ENCODE assay signal across 14 cellular contexts in the genomic region with DNA sequence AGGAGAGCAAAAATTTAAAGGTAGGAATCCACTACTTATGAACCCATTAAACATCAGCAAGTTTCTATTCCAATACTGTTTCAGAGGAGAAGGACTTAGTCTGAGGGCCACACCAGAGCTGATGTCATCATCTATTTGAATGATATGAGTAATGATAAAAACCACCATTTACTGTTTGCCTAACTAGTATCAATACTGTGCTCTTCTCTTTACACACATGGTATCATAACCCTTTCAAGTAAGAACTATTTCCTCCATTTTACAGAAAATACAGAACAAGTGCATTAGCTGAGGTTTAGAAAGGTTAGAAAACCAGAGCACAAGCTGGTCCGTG.
DNase-seq lines count a peak whose midpoint lies in the region; ATAC-seq, FAIRE-seq and TF ChIP-seq lines count a peak whose summit lies in the region.
"Had no signal": no experiment of that assay in that cellular context is flagged by ENCODE, and none has a peak within 500 bp of the region (broad histone marks: within the 10 kb centered on the region; RNA-seq: fewer than 3 reads in every experiment).

No MANE protein-coding gene starts in this region.

- H3K27me3 ChIP-seq in astrocyte (ENCODE audit: insufficient read depth, low read length) (peaks cover 2% of the 10 kb centered on the region), skeletal muscle satellite cell (ENCODE audit: control insufficient read depth, insufficient read depth, low read length) (no peaks in the 10 kb centered on the region)

- H3K9ac ChIP-seq in astrocyte (ENCODE audit: low read length) = peak overlapping the region; percentile 40
- H3K9ac ChIP-seq in skeletal muscle satellite cell (ENCODE audit: low read depth, low read length) = peak overlapping the region; percentile 41

- peaks cover 19% of the 10 kb centered on the region for H3K4me1 ChIP-seq in astrocyte (ENCODE audit: insufficient read depth, low read length)
- H3K4me1 ChIP-seq in skeletal muscle satellite cell (ENCODE audit: control insufficient read depth, insufficient read depth, low read length) = peaks cover 15% of the 10 kb centered on the region

- H3K27ac Mint-ChIP-seq in astrocyte (ENCODE audit: unreplicated experiment) = peak overlapping the region; percentile 85
- H3K27ac Mint-ChIP-seq: activated naive CD4-positive, alpha-beta T cell treated with anti-CD3 and anti-CD28 coated beads for 36 hours; mesothelial cell of epicardium had no signal

- ATAC-seq in GM18907 (IDR thresholded peaks at IDR 0.05; ENCODE audit: unreplicated experiment) (peak; percentile 72), HG03354 (IDR thresholded peaks at IDR 0.05; ENCODE audit: poor library complexity, severe bottlenecking, unreplicated experiment) (peak; percentile 46), HG03457 (IDR thresholded peaks at IDR 0.05; ENCODE audit: unreplicated experiment) (no peak)

- H3K4me1 Mint-ChIP-seq in astrocyte (ENCODE audit: low read depth, unreplicated experiment) = peaks cover 25% of the 10 kb centered on the region
- H3K4me1 Mint-ChIP-seq: neural crest cell had no signal

- intact Hi-C loops in head of caudate nucleus (cut with DNase I) = no loop called here

- H3K9me3 ChIP-seq in astrocyte (ENCODE audit: insufficient read depth, low read depth, low read length) (no peaks in the 10 kb centered on the region), skeletal muscle satellite cell (replicated peaks; ENCODE audit: low read length) (no peaks in the 10 kb centered on the region)

- H4K20me1 ChIP-seq in astrocyte (ENCODE audit: insufficient read depth, low read length) = no peaks in the 10 kb centered on the region

- H3K9me3 Mint-ChIP-seq in astrocyte (ENCODE audit: unreplicated experiment) = no peaks in the 10 kb centered on the region
- H3K9me3 Mint-ChIP-seq: activated naive CD4-positive, alpha-beta T cell treated with anti-CD3 and anti-CD28 coated beads for 36 hours; mesothelial cell of epicardium; neural crest cell had no signal

- FAIRE-seq in astrocyte (lab: Jason Lieb, UNC) = no peak
- FAIRE-seq: colon had no signal

- DNase-seq in astrocyte (ENCODE audit: low read depth) (peak; percentile 41), head of caudate nucleus (no peak), NCI-H2227 (lab: John Stamatoyannopoulos, UW; ENCODE audit: unreplicated experiment) (no peak)
- DNase-seq: activated naive CD4-positive, alpha-beta T cell treated with anti-CD3 and anti-CD28 coated beads for 36 hours; Calu3; NCI-H187; NCI-H510A had no signal

- H3K27me3 Mint-ChIP-seq in astrocyte (ENCODE audit: low read depth, unreplicated experiment) = no peaks in the 10 kb centered on the region

- no peaks in the 10 kb centered on the region for H3K36me3 ChIP-seq in astrocyte (ENCODE audit: insufficient read depth, low read length)
- H3K36me3 ChIP-seq in skeletal muscle satellite cell (ENCODE audit: insufficient read depth, low read length) = no peaks in the 10 kb centered on the region

- no peak overlapping the region for H2AFZ ChIP-seq in astrocyte (ENCODE audit: low read depth, low read length)

- no peak overlapping the region for H3K4me3 ChIP-seq in astrocyte (ENCODE audit: insufficient read depth, low read depth, low read length)
- H3K4me3 ChIP-seq in skeletal muscle satellite cell (ENCODE audit: low read length) = peak overlapping the region; percentile 13

- H3K4me2 ChIP-seq in astrocyte (ENCODE audit: low read length) (peak overlapping the region; percentile 50), skeletal muscle satellite cell (ENCODE audit: low read length) (peak overlapping the region; percentile 2)

- no peak overlapping the region for H3K4me3 Mint-ChIP-seq in astrocyte (ENCODE audit: unreplicated experiment)
- H3K4me3 Mint-ChIP-seq: activated naive CD4-positive, alpha-beta T cell treated with anti-CD3 and anti-CD28 coated beads for 36 hours; mesothelial cell of epicardium; neural crest cell had no signal

- peak overlapping the region; percentile 84 for H3K27ac ChIP-seq in astrocyte (ENCODE audit: low read depth, low read length)

- no peak for TF ChIP-seq CTCF in astrocyte (IDR thresholded peaks at IDR 0.05; ENCODE audit: insufficient read depth, low read depth, low read length)

- no peaks in the 10 kb centered on the region for H3K79me2 ChIP-seq in astrocyte (ENCODE audit: insufficient read depth, low read length)

- H3K36me3 Mint-ChIP-seq in astrocyte (ENCODE audit: low read depth, unreplicated experiment) = no peaks in the 10 kb centered on the region
- H3K36me3 Mint-ChIP-seq: mesothelial cell of epicardium had no signal
